In the genomic region with DNA sequence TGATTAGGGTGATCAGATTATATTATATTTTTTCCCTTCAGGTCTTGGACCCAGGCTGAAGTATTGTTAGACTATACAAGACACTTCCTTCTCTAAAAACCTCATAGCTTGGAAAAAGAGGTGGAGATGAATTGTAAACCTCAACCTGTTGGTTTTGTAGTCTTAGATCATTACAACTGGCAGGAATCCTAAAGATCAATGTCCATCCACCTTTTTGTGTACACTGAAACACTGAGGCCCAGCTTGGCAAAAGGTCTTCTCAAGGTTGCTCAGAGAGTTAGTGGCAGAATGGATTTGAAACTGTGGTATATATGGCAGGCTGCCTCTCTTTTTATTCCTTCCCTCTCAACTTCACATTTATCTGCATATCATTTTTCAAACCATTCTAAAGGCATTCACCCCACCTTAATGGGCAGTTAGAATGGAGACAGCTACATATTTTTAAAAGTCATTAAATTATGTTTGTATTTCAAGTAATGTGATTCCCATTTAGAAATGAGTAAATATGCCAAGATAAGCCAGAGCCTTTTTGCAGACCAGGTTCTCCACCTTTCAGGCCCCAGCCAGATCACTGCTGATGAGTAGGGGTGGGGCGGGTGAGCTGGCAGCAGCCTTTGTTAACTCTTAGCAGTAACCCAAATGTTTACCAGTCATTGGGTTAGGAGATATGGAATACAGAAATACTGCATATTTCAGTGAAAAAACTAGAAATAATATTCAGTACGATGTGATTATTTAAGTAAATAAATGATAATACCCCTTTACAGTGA, we compare ENCODE assay signal across 24 cellular contexts.
"Had no signal": no experiment of that assay in that cellular context is flagged by ENCODE, and none has a peak within 500 bp of the region (broad histone marks: within the 10 kb centered on the region; RNA-seq: fewer than 3 reads in every experiment).

No MANE protein-coding gene starts in this region.

- H3K4me1 ChIP-seq: ascending aorta, breast epithelium, gastroesophageal sphincter, heart left ventricle, testis, upper lobe of left lung had no signal

- H3K4me3 ChIP-seq: ascending aorta, breast epithelium, coronary artery, gastroesophageal sphincter, heart left ventricle, lung, smooth muscle cell, testis, upper lobe of left lung had no signal

- DNase-seq: activated CD4-positive, alpha-beta T cell treated with anti-CD3 and anti-CD28 coated beads for 1 hour; activated CD4-positive, alpha-beta T cell treated with anti-CD3 and anti-CD28 coated beads, Interleukin-2, amount 50 U/mL, for 1 hour; activated CD8-positive, alpha-beta T cell treated with anti-CD3 and anti-CD28 coated beads, Interleukin-2, amount 10 ng/mL, durations not matched to agents 7 days and 5 days; activated gamma-delta T cell treated with Interleukin-2 at 50 U/mL for 16 hours; endodermal cell; heart left ventricle; islet precursor cell; left cardiac atrium; stimulated activated CD4-positive, alpha-beta T cell treated with anti-CD3 and anti-CD28 coated beads, Interleukin-2, amount 100 ng/mL, for 48 hours; stimulated activated CD8-positive, alpha-beta memory T cell treated with anti-CD3 and anti-CD28 coated beads, Interleukin-4, amount 100 ng/mL, for 48 hours; stimulated activated naive B cell treated with anti-CD40 and anti-IgM and Interleukin-4, amounts not matched to agents 10 μg/mL and 1 μg/mL and 100 μg/mL, for 72 hours; T-cell; testis; upper lobe of left lung; WERI-Rb-1 had no signal

- H3K36me3 ChIP-seq: ascending aorta, breast epithelium, gastroesophageal sphincter, heart left ventricle, neutrophil, upper lobe of left lung, WERI-Rb-1 had no signal

- ATAC-seq: activated CD8-positive, alpha-beta T cell treated with anti-CD3 and anti-CD28 coated beads, Interleukin-2, amount 10 ng/mL, durations not matched to agents 7 days and 5 days; gastroesophageal sphincter; heart left ventricle; left cardiac atrium; sciatic nerve; stimulated activated naive B cell treated with anti-CD40 and anti-IgM and Interleukin-4, amounts not matched to agents 10 μg/mL and 1 μg/mL and 100 μg/mL, for 72 hours; T-cell had no signal

- H3K27me3 ChIP-seq: ascending aorta, gastroesophageal sphincter, neutrophil, testis, upper lobe of left lung had no signal

- H3K9me3 ChIP-seq: ascending aorta, gastroesophageal sphincter, neutrophil, testis had no signal

- H3K27ac ChIP-seq: ascending aorta, breast epithelium, coronary artery, epithelial cell of prostate, gastroesophageal sphincter, heart left ventricle, neutrophil, testis, upper lobe of left lung, WERI-Rb-1 had no signal
